In genomic region chr17:45132569-45133463, GRCh38 we compare ENCODE assay signal across 8 cellular contexts. TPM values are rescaled to one million over a fixed set of nuclear protein-coding genes. Genes with fewer than 3 reads are reported as not detected.
DNase-seq lines count a peak whose midpoint lies in the region; ATAC-seq, FAIRE-seq and TF ChIP-seq lines count a peak whose summit lies in the region.

No MANE protein-coding gene starts in this region.

- DNase-seq in GM04504 (ENCODE audit: low read depth), result peak; percentile 44
- DNase-seq in HuH-7 (ENCODE audit: low spot score), result peak; percentile 96
- peak; percentile 75 for DNase-seq in RCC 7860 (ENCODE audit: low spot score)
- peak; percentile 61 for DNase-seq in activated T-helper 9 cell treated with anti-CD3 and anti-CD28 coated beads, Interleukin-2, amount 50 U/mL, for 16 hours (ENCODE audit: low read depth)
- DNase-seq in fibroblast of pulmonary artery (ENCODE audit: low read depth), result peak; percentile 81
- DNase-seq in natural killer cell, result peak; percentile 65

- H3K27me3 Mint-ChIP-seq in natural killer cell (ENCODE audit: low read depth in 2 of 2), result peaks cover 0 to 3% of the 10 kb centered on the region in 2 donors

- peaks cover 0 to under 1% (median 0%) of the 10 kb centered on the region in 5 donors for H3K36me3 ChIP-seq in subcutaneous abdominal adipose tissue (ENCODE audit: control insufficient read depth in 5 of 5, insufficient read depth in 5 of 5, low read length in 5 of 5)

- peaks cover 11 to 75% (median 73%) of the 10 kb centered on the region in 5 donors for H3K4me1 ChIP-seq in subcutaneous abdominal adipose tissue (ENCODE audit: control insufficient read depth in 5 of 5, insufficient read depth in 5 of 5, low read length in 5 of 5)

- TF ChIP-seq CTCF in fibroblast of pulmonary artery (IDR thresholded peaks at IDR 0.05; ENCODE audit: low read length, missing control alignments), result peak; percentile 80
- TF ChIP-seq CTCF in natural killer cell (IDR thresholded peaks at IDR 0.05), result peak; percentile 71

- H3K27ac ChIP-seq in subcutaneous abdominal adipose tissue (ENCODE audit: low read depth, low read length), result peak overlapping the region; percentile 89

- ATAC-seq in natural killer cell, result peak; percentile 54 to 66 (median 57)
- ATAC-seq in GM21423 (IDR thresholded peaks at IDR 0.05; ENCODE audit: unreplicated experiment), result no peak

- FAIRE-seq in RCC 7860 (lab: Jason Lieb, UNC), result no peak

- peak overlapping the region; percentile 82 to 88 for H3K27ac Mint-ChIP-seq in natural killer cell

- H3K4me3 ChIP-seq in fibroblast of pulmonary artery (replicated peaks; ENCODE audit: low read depth, low read length) (peak overlapping the region; percentile 82), subcutaneous abdominal adipose tissue (ENCODE audit: low read depth in 1 of 5, low read length in 5 of 5) (peak overlapping the region in 4 of 5 donors; percentile 70 to 87 (median 78))

- intact Hi-C loops in natural killer cell (cut with micrococcal nuclease), result loop anchor here (2.0 kb wide), 2 partner anchors 72 to 358 kb away; partner anchors contain the start of gene NMT1

- H3K4me3 Mint-ChIP-seq in natural killer cell, result peak overlapping the region; percentile 92

- no peaks in the 10 kb centered on the region for H3K27me3 ChIP-seq in subcutaneous abdominal adipose tissue (ENCODE audit: control insufficient read depth in 5 of 5, insufficient read depth in 4 of 5, low read length in 5 of 5)

- no peaks in the 10 kb centered on the region for H3K9me3 ChIP-seq in subcutaneous abdominal adipose tissue (ENCODE audit: control insufficient read depth in 5 of 5, low read length in 5 of 5)

- H3K9ac ChIP-seq in subcutaneous abdominal adipose tissue (ENCODE audit: low read length in 5 of 5), result peak overlapping the region in 4 of 5 donors; percentile 68 to 86 (median 79)

- peaks cover 12 to 20% of the 10 kb centered on the region in 2 donors for H3K4me1 Mint-ChIP-seq in natural killer cell

- no peaks in the 10 kb centered on the region for H3K36me3 Mint-ChIP-seq in natural killer cell

- H3K9me3 Mint-ChIP-seq in natural killer cell, result no peaks in the 10 kb centered on the region

RNA-seq across cellular contexts. Expression of gene PLCD3, which starts 0.5 kb away (rescaled TPM):
- 1 to 10 TPM; 2.5 to 2.9 (median 2.5) TPM for total RNA-seq in natural killer cell

RNA-seq across cellular contexts. Expression of gene ACBD4, which starts 2.7 kb away (rescaled TPM):
- total RNA-seq in natural killer cell, result 10 to 100 TPM; 12.0 to 15.9 (median 14.2) TPM

RNA-seq across cellular contexts. Expression of gene HEXIM1, which starts 15.5 kb away (rescaled TPM):
- 10 to 100 TPM; 64.9 to 80.7 (median 79.8) TPM for total RNA-seq in natural killer cell

RNA-seq across cellular contexts. Expression of gene HEXIM2, which starts 28.9 kb away (rescaled TPM):
- total RNA-seq in natural killer cell, result 1 to 10 TPM; 4.1 to 5.3 (median 4.5) TPM

Comparison
In these comparisons a context has a peak if more than half of its experiments do, and no peak if none do; other contexts are left out.
1. DNase-seq: peak in every context shown above with its lines; median percentile 96 in HuH-7; 81 in fibroblast of pulmonary artery; 75 in RCC 7860; 65 in natural killer cell; 61 in activated T-helper 9 cell treated with anti-CD3 and anti-CD28 coated beads, Interleukin-2, amount 50 U/mL, for 16 hours; 44 in GM04504.